In genomic region chr7:41134242-41134872, GRCh38 we compare ENCODE assay signal across 1 cellular context.
TF ChIP-seq lines count a peak whose summit lies in the region.

No MANE protein-coding gene starts in this region.

TF ChIP-seq in GM12878, 131 proteins besides CTCF, POLR2A, EP300 and RAD21 (continued from another document and continues in another):
- TF ChIP-seq NR2F1 (conservative IDR thresholded peaks at IDR 0.05) = peak; percentile 37; the same call in 1 of the 2 replicates
- no peak for TF ChIP-seq HCFC1 (IDR thresholded peaks at IDR 0.05; ENCODE audit: low read length)
- no peak for TF ChIP-seq NFXL1 (IDR thresholded peaks at IDR 0.05; ENCODE audit: borderline replicate concordance)
- no peak for TF ChIP-seq NKRF (conservative IDR thresholded peaks at IDR 0.05)
- no peak for TF ChIP-seq KLF5 (IDR thresholded peaks at IDR 0.05; ENCODE audit: partially characterized antibody)
- TF ChIP-seq E2F8 (IDR thresholded peaks at IDR 0.05; ENCODE audit: low read depth, partially characterized antibody) = no peak
- no peak for TF ChIP-seq POLR2AphosphoS2 (IDR thresholded peaks at IDR 0.05; ENCODE audit: low read depth, low read length)
- peak; percentile 66 for TF ChIP-seq GATAD2B (conservative IDR thresholded peaks at IDR 0.05; ENCODE audit: low read depth)
- TF ChIP-seq RB1 (IDR thresholded peaks at IDR 0.05; ENCODE audit: borderline replicate concordance) = no peak
- TF ChIP-seq PAX8 (IDR thresholded peaks at IDR 0.05) = no peak
- 0 out of 2 replicates have a peak, but pooled peaks have one; percentile 44 for TF ChIP-seq NBN (IDR thresholded peaks at IDR 0.05)
- peak; percentile 21; the same call in 1 of the 2 replicates for TF ChIP-seq PML (IDR thresholded peaks at IDR 0.05; ENCODE audit: low read length)
- peak; percentile 55; the same call in 1 of the 2 replicates for TF ChIP-seq ZNF24 (IDR thresholded peaks at IDR 0.05)
- peak; percentile 59; the same call in 1 of the 2 replicates for TF ChIP-seq CBFB (IDR thresholded peaks at IDR 0.05; ENCODE audit: low read depth)
- no peak for TF ChIP-seq ZNF592 (IDR thresholded peaks at IDR 0.05)
- peak; percentile 96 for TF ChIP-seq ESRRA (IDR thresholded peaks at IDR 0.05; ENCODE audit: low read length)
- no peak for TF ChIP-seq LARP7 (IDR thresholded peaks at IDR 0.05)
- TF ChIP-seq EED (IDR thresholded peaks at IDR 0.05; ENCODE audit: low read depth) = peak; percentile 80
- TF ChIP-seq ELK1 (IDR thresholded peaks at IDR 0.05; ENCODE audit: low read depth, low read length) = no peak
- no peak for TF ChIP-seq ASH2L (IDR thresholded peaks at IDR 0.05; ENCODE audit: borderline replicate concordance, low read depth)
- peak; percentile 26 for TF ChIP-seq RELA (IDR thresholded peaks at IDR 0.05; ENCODE audit: borderline replicate concordance, partially characterized antibody)
- TF ChIP-seq NFIC (IDR thresholded peaks at IDR 0.05; ENCODE audit: low read depth, low read length) = peak; percentile 80; the same call in 1 of the 2 replicates
- no peak for TF ChIP-seq CBX3 (IDR thresholded peaks at IDR 0.05; ENCODE audit: borderline replicate concordance, low read depth)
- TF ChIP-seq MTA3 (IDR thresholded peaks at IDR 0.05; ENCODE audit: borderline replicate concordance, low read length) = no peak
- TF ChIP-seq GABPA (IDR thresholded peaks at IDR 0.05; ENCODE audit: low read depth) = no peak
- TF ChIP-seq EZH2 (IDR thresholded peaks at IDR 0.05; ENCODE audit: borderline replicate concordance, control insufficient read depth, low read depth, low read length) = no peak
- 0 out of 4 replicates have a peak, but pooled peaks of 1 of the 2 experiments have one; percentile 54 for TF ChIP-seq SRF (IDR thresholded peaks at IDR 0.05; ENCODE audit: low read depth in 2 of 2, low read length in 2 of 2)
- no peak for TF ChIP-seq STAT1 (conservative IDR thresholded peaks at IDR 0.05)
- no peak for TF ChIP-seq HDAC2 (IDR thresholded peaks at IDR 0.05)
- no peak for TF ChIP-seq CEBPZ (IDR thresholded peaks at IDR 0.05; ENCODE audit: low read depth, low read length)
- peak; percentile 12 for TF ChIP-seq SKIL (IDR thresholded peaks at IDR 0.05; ENCODE audit: low read depth, poor library complexity, severe bottlenecking)
- TF ChIP-seq MEF2A (IDR thresholded peaks at IDR 0.05; ENCODE audit: insufficient read depth, low read depth, low read length) = no peak
- TF ChIP-seq TCF12 (IDR thresholded peaks at IDR 0.05; ENCODE audit: low read depth, low read length) = no peak
- peak; percentile 89 for TF ChIP-seq RELB (IDR thresholded peaks at IDR 0.05; ENCODE audit: low read depth)
- TF ChIP-seq E4F1 (IDR thresholded peaks at IDR 0.05; ENCODE audit: borderline replicate concordance, partially characterized antibody) = no peak
- TF ChIP-seq YBX1 (IDR thresholded peaks at IDR 0.05) = no peak
- TF ChIP-seq TCF7 (IDR thresholded peaks at IDR 0.05; ENCODE audit: borderline replicate concordance) = 0 out of 2 replicates have a peak, but pooled peaks have one; percentile 10
- no peak for TF ChIP-seq IRF5 (IDR thresholded peaks at IDR 0.05; ENCODE audit: borderline replicate concordance)
- TF ChIP-seq SUZ12 (IDR thresholded peaks at IDR 0.05; ENCODE audit: unreplicated experiment) = no peak
- peak; percentile 53; the same call in 1 of the 2 replicates for TF ChIP-seq SPI1 (IDR thresholded peaks at IDR 0.05; ENCODE audit: borderline replicate concordance, insufficient read depth, low read depth, low read length)
